Comparison of ENCODE assay signal across 1 cellular context in the genomic region with DNA sequence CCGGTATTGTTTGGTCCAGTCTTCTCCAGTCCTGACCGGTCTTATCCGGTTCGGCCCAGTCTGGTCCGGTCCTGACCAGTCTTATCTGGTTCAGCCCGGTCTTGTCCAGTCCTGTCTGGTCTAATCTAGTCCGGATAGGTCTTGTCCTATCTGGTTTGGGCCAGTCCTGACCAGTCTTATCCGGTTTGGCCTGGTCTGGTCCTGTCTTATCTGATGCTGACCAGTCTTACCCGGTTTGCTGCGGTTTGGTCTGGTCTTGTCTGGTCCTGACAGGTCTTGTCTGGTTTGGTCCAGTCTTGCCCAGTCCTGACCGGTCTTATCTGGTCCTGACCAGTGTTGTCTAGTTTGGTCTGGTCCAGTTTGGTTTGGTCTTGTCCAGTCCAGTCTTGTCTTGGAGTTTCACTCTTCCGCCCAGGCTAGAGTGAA.
TF ChIP-seq lines count a peak whose summit lies in the region.

No MANE protein-coding gene starts in this region.

TF ChIP-seq in SK-N-SH, 30 proteins besides CTCF, POLR2A, EP300 and RAD21 (continued from another document):
- TF ChIP-seq, protein P1, sequence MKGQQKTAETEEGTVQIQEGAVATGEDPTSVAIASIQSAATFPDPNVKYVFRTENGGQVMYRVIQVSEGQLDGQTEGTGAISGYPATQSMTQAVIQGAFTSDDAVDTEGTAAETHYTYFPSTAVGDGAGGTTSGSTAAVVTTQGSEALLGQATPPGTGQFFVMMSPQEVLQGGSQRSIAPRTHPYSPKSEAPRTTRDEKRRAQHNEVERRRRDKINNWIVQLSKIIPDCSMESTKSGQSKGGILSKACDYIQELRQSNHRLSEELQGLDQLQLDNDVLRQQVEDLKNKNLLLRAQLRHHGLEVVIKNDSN (IDR thresholded peaks at IDR 0.05; ENCODE audit: borderline replicate concordance, low read depth), result no peak
- TF ChIP-seq TAF1 (IDR thresholded peaks at IDR 0.05; ENCODE audit: borderline replicate concordance, low read depth, low read length) (no peak), FOSL2 (IDR thresholded peaks at IDR 0.05; ENCODE audit: borderline replicate concordance, low read depth) (no peak), GABPA (IDR thresholded peaks at IDR 0.05; ENCODE audit: low read depth) (no peak), EZH2phosphoT487 (IDR thresholded peaks at IDR 0.05; ENCODE audit: borderline replicate concordance, low read depth) (no peak), NFIC (IDR thresholded peaks at IDR 0.05; ENCODE audit: borderline replicate concordance) (no peak)
- TF ChIP-seq, protein P2, sequence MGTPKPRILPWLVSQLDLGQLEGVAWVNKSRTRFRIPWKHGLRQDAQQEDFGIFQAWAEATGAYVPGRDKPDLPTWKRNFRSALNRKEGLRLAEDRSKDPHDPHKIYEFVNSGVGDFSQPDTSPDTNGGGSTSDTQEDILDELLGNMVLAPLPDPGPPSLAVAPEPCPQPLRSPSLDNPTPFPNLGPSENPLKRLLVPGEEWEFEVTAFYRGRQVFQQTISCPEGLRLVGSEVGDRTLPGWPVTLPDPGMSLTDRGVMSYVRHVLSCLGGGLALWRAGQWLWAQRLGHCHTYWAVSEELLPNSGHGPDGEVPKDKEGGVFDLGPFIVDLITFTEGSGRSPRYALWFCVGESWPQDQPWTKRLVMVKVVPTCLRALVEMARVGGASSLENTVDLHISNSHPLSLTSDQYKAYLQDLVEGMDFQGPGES (IDR thresholded peaks at IDR 0.05; ENCODE audit: low read depth, low read length), result no peak
